8 cellular contexts compared by ENCODE assay signal in the genomic region with DNA sequence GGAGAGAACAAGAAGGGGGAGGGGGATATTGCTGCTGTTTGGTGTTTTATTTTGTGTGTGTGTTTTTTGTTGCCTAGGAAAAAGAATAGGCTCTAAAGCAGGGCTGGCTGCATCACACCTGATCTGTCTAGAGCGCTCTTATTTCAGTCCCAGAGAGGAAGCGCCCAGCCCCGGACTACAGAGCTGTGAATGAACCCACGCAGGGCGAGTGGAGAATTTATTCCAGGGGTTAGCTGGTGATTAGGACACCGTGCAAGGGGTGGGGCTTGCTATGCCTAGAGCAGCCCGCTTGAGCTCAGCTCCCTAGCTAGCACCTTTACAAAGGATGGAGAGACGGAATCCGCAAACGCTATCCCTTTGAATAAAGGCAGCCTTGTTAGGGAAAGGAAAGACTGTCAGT. TPM values are rescaled to one million over a fixed set of nuclear protein-coding genes. Genes with fewer than 3 reads are reported as not detected.
DNase-seq lines count a peak whose midpoint lies in the region; ATAC-seq lines count a peak whose summit lies in the region.

No MANE protein-coding gene starts in this region.

- H3K9me3 ChIP-seq in iPS-18a (ENCODE audit: control insufficient read depth, low read depth, low read length), result no peaks in the 10 kb centered on the region

- H3K27me3 ChIP-seq in iPS-18a (ENCODE audit: control insufficient read depth, insufficient read depth, low read length), result peaks cover 37% of the 10 kb centered on the region

- H3K4me1 ChIP-seq in iPS-18a (ENCODE audit: control insufficient read depth, low read depth, low read length), result peaks cover 12% of the 10 kb centered on the region

- peak; percentile 55 for DNase-seq in GM03348 (ENCODE audit: low spot score)
- peak; percentile 49 for DNase-seq in NCI-H2107 treated with DMSO at 0.1 percent for 48 hours (lab: John Stamatoyannopoulos, UW; ENCODE audit: unreplicated experiment)
- DNase-seq in brain pericyte (ENCODE audit: low read depth, low spot score), result peak; percentile 13
- peak; percentile 61 for DNase-seq in sciatic nerve (ENCODE audit: low spot score)
- no peak for DNase-seq in effector CD4-positive, alpha-beta T cell

- no peak overlapping the region for H3K27ac ChIP-seq in iPS-18a (ENCODE audit: low read length)

- H3K9ac ChIP-seq in iPS-18a (ENCODE audit: low read length), result peak overlapping the region; percentile 78

- ATAC-seq in sciatic nerve (peak; percentile 87), GM18909 (IDR thresholded peaks at IDR 0.05; ENCODE audit: poor library complexity, unreplicated experiment) (no peak), HG03469 (IDR thresholded peaks at IDR 0.05; ENCODE audit: unreplicated experiment) (no peak)

- H3K36me3 ChIP-seq in iPS-18a (ENCODE audit: control insufficient read depth, low read depth, low read length), result no peaks in the 10 kb centered on the region

- H3K4me3 ChIP-seq in iPS-18a (ENCODE audit: low read length), result peak overlapping the region; percentile 79

- intact Hi-C loops in sciatic nerve (cut with DNase I), result no loop called here

RNA-seq across cellular contexts. Expression of a gene that starts 0.6 kb away (rescaled TPM):
- total RNA-seq in sciatic nerve, result 25.0 TPM
